Comparison of ENCODE assay signal across 1 cellular context in the genomic region with DNA sequence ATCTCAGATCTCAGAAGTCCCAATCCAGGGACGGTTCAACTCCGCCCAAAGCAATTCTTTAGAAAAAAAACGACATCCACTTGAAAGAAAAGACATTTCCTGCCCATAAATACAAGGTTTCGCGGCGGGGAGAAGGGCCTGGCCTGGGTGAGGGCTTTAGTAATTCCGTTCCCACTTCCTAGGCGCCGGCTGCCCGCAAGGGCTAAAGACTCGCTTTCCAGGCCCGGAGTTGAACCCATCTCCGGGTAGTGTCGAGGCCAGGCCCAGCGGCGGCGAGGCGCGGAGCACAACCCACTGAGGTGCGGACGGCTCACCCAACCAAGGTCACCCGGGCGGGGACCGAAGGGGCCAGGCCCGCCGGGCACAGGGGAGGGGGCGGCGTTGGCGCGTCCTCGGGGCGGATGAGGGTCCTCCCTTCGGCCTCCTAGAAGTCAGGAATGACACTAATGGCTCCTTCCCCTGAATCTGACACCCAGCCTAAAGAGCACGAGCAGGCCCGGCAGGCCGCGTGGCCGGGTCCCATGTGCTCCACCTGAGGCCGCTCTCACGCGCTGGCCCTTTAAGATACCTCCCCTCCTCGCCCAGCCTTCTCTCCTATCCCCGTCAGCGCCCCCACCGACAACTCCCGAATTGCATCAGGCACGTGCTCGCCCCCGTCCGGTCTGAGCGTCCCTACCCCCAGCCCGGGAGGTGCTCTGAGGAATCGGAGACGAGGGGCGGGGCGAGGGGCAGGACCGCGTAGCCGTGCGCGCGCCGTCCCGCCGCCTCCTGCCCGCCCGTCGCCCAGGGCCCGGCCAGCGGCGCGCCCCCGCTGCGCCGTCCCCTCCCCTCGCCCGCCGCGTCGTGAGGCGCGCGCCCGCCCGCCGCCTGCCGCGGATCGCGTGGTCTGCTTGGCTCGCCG.
TF ChIP-seq lines count a peak whose summit lies in the region.

No MANE protein-coding gene starts in this region.

TF ChIP-seq in K562, 482 proteins besides CTCF, POLR2A, EP300 and RAD21 (continued from another document and continues in another):
- TF ChIP-seq, protein P1, sequence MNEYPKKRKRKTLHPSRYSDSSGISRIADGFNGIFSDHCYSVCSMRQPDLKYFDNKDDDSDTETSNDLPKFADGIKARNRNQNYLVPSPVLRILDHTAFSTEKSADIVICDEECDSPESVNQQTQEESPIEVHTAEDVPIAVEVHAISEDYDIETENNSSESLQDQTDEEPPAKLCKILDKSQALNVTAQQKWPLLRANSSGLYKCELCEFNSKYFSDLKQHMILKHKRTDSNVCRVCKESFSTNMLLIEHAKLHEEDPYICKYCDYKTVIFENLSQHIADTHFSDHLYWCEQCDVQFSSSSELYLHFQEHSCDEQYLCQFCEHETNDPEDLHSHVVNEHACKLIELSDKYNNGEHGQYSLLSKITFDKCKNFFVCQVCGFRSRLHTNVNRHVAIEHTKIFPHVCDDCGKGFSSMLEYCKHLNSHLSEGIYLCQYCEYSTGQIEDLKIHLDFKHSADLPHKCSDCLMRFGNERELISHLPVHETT (CRISPR knock-in tag; conservative IDR thresholded peaks at IDR 0.05 in 1 of 2, IDR thresholded peaks at IDR 0.05 in 1 of 2) = peak in 1 of 2 experiments; percentile 88; a peak in 2 of 4 replicates
- no peak for TF ChIP-seq RHOXF2B (CRISPR knock-in tag; conservative IDR thresholded peaks at IDR 0.05)
- peak; percentile 97 for TF ChIP-seq LCOR (CRISPR knock-in tag; IDR thresholded peaks at IDR 0.05)
- TF ChIP-seq ZNF408 (CRISPR knock-in tag; IDR thresholded peaks at IDR 0.05; ENCODE audit: low read depth) = no peak
- TF ChIP-seq SREBF1 (IDR thresholded peaks at IDR 0.05; ENCODE audit: borderline replicate concordance, low read depth, low read length) = no peak
- no peak for TF ChIP-seq PTRF (tag; IDR thresholded peaks at IDR 0.05)
- TF ChIP-seq ZNF324 (CRISPR knock-in tag; IDR thresholded peaks at IDR 0.05) = no peak
- TF ChIP-seq ZNF140 (CRISPR knock-in tag; IDR thresholded peaks at IDR 0.05) = no peak
- TF ChIP-seq, protein P2, sequence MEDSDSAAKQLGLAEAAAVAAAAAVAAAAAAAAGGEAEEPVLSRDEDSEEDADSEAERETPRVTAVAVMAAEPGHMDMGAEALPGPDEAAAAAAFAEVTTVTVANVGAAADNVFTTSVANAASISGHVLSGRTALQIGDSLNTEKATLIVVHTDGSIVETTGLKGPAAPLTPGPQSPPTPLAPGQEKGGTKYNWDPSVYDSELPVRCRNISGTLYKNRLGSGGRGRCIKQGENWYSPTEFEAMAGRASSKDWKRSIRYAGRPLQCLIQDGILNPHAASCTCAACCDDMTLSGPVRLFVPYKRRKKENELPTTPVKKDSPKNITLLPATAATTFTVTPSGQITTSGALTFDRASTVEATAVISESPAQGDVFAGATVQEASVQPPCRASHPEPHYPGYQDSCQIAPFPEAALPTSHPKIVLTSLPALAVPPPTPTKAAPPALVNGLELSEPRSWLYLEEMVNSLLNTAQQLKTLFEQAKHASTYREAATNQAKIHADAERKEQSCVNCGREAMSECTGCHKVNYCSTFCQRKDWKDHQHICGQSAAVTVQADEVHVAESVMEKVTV (CRISPR knock-in tag; IDR thresholded peaks at IDR 0.05) = no peak
- TF ChIP-seq ARHGAP35 (IDR thresholded peaks at IDR 0.05; ENCODE audit: partially characterized antibody) = no peak
- TF ChIP-seq, protein P3, sequence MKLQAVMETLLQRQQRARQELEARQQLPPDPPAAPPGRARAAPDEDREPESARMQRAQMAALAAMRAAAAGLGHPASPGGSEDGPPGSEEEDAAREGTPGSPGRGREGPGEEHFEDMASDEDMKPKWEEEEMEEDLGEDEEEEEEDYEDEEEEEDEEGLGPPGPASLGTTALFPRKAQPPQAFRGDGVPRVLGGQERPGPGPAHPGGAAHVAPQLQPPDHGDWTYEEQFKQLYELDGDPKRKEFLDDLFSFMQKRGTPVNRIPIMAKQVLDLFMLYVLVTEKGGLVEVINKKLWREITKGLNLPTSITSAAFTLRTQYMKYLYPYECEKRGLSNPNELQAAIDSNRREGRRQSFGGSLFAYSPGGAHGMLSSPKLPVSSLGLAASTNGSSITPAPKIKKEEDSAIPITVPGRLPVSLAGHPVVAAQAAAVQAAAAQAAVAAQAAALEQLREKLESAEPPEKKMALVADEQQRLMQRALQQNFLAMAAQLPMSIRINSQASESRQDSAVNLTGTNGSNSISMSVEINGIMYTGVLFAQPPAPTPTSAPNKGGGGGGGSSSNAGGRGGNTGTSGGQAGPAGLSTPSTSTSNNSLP (IDR thresholded peaks at IDR 0.05; ENCODE audit: borderline replicate concordance, low read depth, low read length) = 0 out of 2 replicates have a peak, but pooled peaks have one; percentile 9
- TF ChIP-seq ZNF24 (IDR thresholded peaks at IDR 0.05) = no peak
- TF ChIP-seq MYC (IDR thresholded peaks at IDR 0.05; ENCODE audit: low read depth, low read length) = peak; percentile 100
- TF ChIP-seq MYC (CRISPR knock-in tag; IDR thresholded peaks at IDR 0.05; ENCODE audit: borderline replicate concordance, low read depth) = peak; percentile 99
- TF ChIP-seq LARP7 (IDR thresholded peaks at IDR 0.05) = no peak
- TF ChIP-seq WHSC1 (IDR thresholded peaks at IDR 0.05; ENCODE audit: low read length) = no peak
- no peak for TF ChIP-seq HMG20B (CRISPR knock-in tag; IDR thresholded peaks at IDR 0.05)
- peak; percentile 56 for TF ChIP-seq TEAD4 (IDR thresholded peaks at IDR 0.05; ENCODE audit: low read length)
- peak; percentile 96 for TF ChIP-seq TEAD4 (CRISPR knock-in tag; IDR thresholded peaks at IDR 0.05; ENCODE audit: borderline replicate concordance)
- no peak for TF ChIP-seq NFE2 (IDR thresholded peaks at IDR 0.05; ENCODE audit: low read depth)
- TF ChIP-seq, protein P4, sequence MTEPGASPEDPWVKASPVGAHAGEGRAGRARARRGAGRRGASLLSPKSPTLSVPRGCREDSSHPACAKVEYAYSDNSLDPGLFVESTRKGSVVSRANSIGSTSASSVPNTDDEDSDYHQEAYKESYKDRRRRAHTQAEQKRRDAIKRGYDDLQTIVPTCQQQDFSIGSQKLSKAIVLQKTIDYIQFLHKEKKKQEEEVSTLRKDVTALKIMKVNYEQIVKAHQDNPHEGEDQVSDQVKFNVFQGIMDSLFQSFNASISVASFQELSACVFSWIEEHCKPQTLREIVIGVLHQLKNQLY (CRISPR knock-in tag; conservative IDR thresholded peaks at IDR 0.05) = no peak
- no peak for TF ChIP-seq GATA2 (CRISPR knock-in tag; IDR thresholded peaks at IDR 0.05)
- TF ChIP-seq DPF2 (IDR thresholded peaks at IDR 0.05) = peak; percentile 14; the same call in 1 of the 2 replicates
- TF ChIP-seq, protein P5, sequence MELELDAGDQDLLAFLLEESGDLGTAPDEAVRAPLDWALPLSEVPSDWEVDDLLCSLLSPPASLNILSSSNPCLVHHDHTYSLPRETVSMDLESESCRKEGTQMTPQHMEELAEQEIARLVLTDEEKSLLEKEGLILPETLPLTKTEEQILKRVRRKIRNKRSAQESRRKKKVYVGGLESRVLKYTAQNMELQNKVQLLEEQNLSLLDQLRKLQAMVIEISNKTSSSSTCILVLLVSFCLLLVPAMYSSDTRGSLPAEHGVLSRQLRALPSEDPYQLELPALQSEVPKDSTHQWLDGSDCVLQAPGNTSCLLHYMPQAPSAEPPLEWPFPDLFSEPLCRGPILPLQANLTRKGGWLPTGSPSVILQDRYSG (tag; conservative IDR thresholded peaks at IDR 0.05; ENCODE audit: low read depth) = peak; percentile 76
- TF ChIP-seq ARID2 (IDR thresholded peaks at IDR 0.05) = no peak
- no peak for TF ChIP-seq ZKSCAN8 (CRISPR knock-in tag; IDR thresholded peaks at IDR 0.05)
- TF ChIP-seq MIER1 (IDR thresholded peaks at IDR 0.05; ENCODE audit: low read depth) = 0 out of 2 replicates have a peak, but pooled peaks have one; percentile 49
- TF ChIP-seq SMAD4 (CRISPR knock-in tag; conservative IDR thresholded peaks at IDR 0.05) = peak; percentile 75
- no peak for TF ChIP-seq SNRNP70 (optimal IDR thresholded peaks at IDR 0.05; ENCODE audit: low read depth, low read length)
- TF ChIP-seq POLR2AphosphoS5 (IDR thresholded peaks at IDR 0.05; ENCODE audit: control insufficient read depth, insufficient read depth, low read depth, low read length) = peak; percentile 52; the same call in 1 of the 2 replicates
- TF ChIP-seq, protein P6, sequence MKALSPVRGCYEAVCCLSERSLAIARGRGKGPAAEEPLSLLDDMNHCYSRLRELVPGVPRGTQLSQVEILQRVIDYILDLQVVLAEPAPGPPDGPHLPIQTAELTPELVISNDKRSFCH (CRISPR knock-in tag; IDR thresholded peaks at IDR 0.05) = no peak
- TF ChIP-seq, protein P6 (tag; IDR thresholded peaks at IDR 0.05) = peak; percentile 92
- no peak for TF ChIP-seq ZKSCAN1 (IDR thresholded peaks at IDR 0.05; ENCODE audit: low read depth, low read length)
- TF ChIP-seq ZFP36 (IDR thresholded peaks at IDR 0.05; ENCODE audit: low read depth, low read length, partially characterized antibody) = no peak
- no peak for TF ChIP-seq ZNF696 (CRISPR knock-in tag; conservative IDR thresholded peaks at IDR 0.05)
- TF ChIP-seq, protein P7, sequence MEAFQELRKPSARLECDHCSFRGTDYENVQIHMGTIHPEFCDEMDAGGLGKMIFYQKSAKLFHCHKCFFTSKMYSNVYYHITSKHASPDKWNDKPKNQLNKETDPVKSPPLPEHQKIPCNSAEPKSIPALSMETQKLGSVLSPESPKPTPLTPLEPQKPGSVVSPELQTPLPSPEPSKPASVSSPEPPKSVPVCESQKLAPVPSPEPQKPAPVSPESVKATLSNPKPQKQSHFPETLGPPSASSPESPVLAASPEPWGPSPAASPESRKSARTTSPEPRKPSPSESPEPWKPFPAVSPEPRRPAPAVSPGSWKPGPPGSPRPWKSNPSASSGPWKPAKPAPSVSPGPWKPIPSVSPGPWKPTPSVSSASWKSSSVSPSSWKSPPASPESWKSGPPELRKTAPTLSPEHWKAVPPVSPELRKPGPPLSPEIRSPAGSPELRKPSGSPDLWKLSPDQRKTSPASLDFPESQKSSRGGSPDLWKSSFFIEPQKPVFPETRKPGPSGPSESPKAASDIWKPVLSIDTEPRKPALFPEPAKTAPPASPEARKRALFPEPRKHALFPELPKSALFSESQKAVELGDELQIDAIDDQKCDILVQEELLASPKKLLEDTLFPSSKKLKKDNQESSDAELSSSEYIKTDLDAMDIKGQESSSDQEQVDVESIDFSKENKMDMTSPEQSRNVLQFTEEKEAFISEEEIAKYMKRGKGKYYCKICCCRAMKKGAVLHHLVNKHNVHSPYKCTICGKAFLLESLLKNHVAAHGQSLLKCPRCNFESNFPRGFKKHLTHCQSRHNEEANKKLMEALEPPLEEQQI (IDR thresholded peaks at IDR 0.05) = no peak
- TF ChIP-seq PHB2 (IDR thresholded peaks at IDR 0.05; ENCODE audit: low read depth) = no peak
- peak; percentile 81 for TF ChIP-seq RBFOX2 (IDR thresholded peaks at IDR 0.05; ENCODE audit: low read depth, low read length)
- TF ChIP-seq SMAD2 (IDR thresholded peaks at IDR 0.05; ENCODE audit: low read depth, low read length) = no peak
- TF ChIP-seq TAF15 (IDR thresholded peaks at IDR 0.05; ENCODE audit: low read depth, low read length) = no peak
- no peak for TF ChIP-seq ZFP1 (CRISPR knock-in tag; IDR thresholded peaks at IDR 0.05)
- TF ChIP-seq, protein P8, sequence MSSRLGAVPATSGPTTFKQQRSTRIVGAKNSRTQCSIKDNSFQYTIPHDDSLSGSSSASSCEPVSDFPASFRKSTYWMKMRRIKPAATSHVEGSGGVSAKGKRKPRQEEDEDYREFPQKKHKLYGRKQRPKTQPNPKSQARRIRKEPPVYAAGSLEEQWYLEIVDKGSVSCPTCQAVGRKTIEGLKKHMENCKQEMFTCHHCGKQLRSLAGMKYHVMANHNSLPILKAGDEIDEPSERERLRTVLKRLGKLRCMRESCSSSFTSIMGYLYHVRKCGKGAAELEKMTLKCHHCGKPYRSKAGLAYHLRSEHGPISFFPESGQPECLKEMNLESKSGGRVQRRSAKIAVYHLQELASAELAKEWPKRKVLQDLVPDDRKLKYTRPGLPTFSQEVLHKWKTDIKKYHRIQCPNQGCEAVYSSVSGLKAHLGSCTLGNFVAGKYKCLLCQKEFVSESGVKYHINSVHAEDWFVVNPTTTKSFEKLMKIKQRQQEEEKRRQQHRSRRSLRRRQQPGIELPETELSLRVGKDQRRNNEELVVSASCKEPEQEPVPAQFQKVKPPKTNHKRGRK (tag; IDR thresholded peaks at IDR 0.05) = no peak
- TF ChIP-seq MTA1 (IDR thresholded peaks at IDR 0.05; ENCODE audit: borderline replicate concordance) = peak; percentile 69; the same call in 1 of the 2 replicates
- TF ChIP-seq, protein P9, sequence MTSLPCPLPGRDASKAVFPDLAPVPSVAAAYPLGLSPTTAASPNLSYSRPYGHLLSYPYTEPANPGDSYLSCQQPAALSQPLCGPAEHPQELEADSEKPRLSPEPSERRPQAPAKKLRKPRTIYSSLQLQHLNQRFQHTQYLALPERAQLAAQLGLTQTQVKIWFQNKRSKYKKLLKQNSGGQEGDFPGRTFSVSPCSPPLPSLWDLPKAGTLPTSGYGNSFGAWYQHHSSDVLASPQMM (CRISPR knock-in tag; IDR thresholded peaks at IDR 0.05) = no peak
- TF ChIP-seq BACH1 (tag; IDR thresholded peaks at IDR 0.05) = 0 out of 2 replicates have a peak, but pooled peaks have one; percentile 50
- TF ChIP-seq, protein P10, sequence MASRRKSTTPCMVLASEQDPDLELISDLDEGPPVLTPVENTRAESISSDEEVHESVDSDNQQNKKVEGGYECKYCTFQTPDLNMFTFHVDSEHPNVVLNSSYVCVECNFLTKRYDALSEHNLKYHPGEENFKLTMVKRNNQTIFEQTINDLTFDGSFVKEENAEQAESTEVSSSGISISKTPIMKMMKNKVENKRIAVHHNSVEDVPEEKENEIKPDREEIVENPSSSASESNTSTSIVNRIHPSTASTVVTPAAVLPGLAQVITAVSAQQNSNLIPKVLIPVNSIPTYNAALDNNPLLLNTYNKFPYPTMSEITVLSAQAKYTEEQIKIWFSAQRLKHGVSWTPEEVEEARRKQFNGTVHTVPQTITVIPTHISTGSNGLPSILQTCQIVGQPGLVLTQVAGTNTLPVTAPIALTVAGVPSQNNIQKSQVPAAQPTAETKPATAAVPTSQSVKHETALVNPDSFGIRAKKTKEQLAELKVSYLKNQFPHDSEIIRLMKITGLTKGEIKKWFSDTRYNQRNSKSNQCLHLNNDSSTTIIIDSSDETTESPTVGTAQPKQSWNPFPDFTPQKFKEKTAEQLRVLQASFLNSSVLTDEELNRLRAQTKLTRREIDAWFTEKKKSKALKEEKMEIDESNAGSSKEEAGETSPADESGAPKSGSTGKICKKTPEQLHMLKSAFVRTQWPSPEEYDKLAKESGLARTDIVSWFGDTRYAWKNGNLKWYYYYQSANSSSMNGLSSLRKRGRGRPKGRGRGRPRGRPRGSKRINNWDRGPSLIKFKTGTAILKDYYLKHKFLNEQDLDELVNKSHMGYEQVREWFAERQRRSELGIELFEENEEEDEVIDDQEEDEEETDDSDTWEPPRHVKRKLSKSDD (conservative IDR thresholded peaks at IDR 0.05; ENCODE audit: low read length) = no peak; the same call in 1 of the 2 replicates
- no peak for TF ChIP-seq SMC3 (conservative IDR thresholded peaks at IDR 0.05; ENCODE audit: insufficient read depth, low read depth, low read length)
- TF ChIP-seq GABPA (tag; conservative IDR thresholded peaks at IDR 0.05; ENCODE audit: low read depth) = no peak
- no peak for TF ChIP-seq GTF2A2 (tag; IDR thresholded peaks at IDR 0.05)
- TF ChIP-seq CHD1 (IDR thresholded peaks at IDR 0.05; ENCODE audit: low read length) = no peak
- no peak; the same call in 1 of the 2 replicates for TF ChIP-seq SMAD3 (CRISPR knock-in tag; conservative IDR thresholded peaks at IDR 0.05)
- TF ChIP-seq XRCC3 (IDR thresholded peaks at IDR 0.05) = no peak
- no peak for TF ChIP-seq ZNF354B (CRISPR knock-in tag; IDR thresholded peaks at IDR 0.05)
- no peak for TF ChIP-seq SETDB1 (IDR thresholded peaks at IDR 0.05; ENCODE audit: low read length)
- TF ChIP-seq ZFP30 (CRISPR knock-in tag; IDR thresholded peaks at IDR 0.05; ENCODE audit: borderline replicate concordance) = no peak
